ENCODE assay signal across 30 cellular contexts in genomic region chr15:73291441-73291840, GRCh38.
"Had no signal": no experiment of that assay in that cellular context is flagged by ENCODE, and none has a peak within 500 bp of the region (broad histone marks: within the 10 kb centered on the region; RNA-seq: fewer than 3 reads in every experiment).

No MANE protein-coding gene starts in this region.

- H3K4me1 ChIP-seq: adrenal gland, ascending aorta, body of pancreas, breast epithelium had no signal

- H3K36me3 ChIP-seq: brain microvascular endothelial cell, breast epithelium had no signal

- DNase-seq: activated effector memory CD4-positive, alpha-beta T cell treated with anti-CD3 and anti-CD28 coated beads, Interleukin-2, amount 50 U/mL, for 16 hours; activated effector memory CD4-positive, alpha-beta T cell treated with Interleukin-2 at 50 U/mL for 16 hours; activated gamma-delta T cell; activated gamma-delta T cell treated with Interleukin-2 at 50 U/mL for 16 hours; activated naive CD4-positive, alpha-beta T cell; activated naive CD4-positive, alpha-beta T cell treated with anti-CD3 and anti-CD28 coated beads for 36 hours; activated naive CD4-positive, alpha-beta T cell treated with anti-CD3 and anti-CD28 coated beads, Interleukin-2, amount 10 ng/mL, durations not matched to agents 7 days and 5 days; activated naive CD4-positive, alpha-beta T cell treated with anti-CD3 and anti-CD28 coated beads, Interleukin-2, amount 50 U/mL, for 16 hours; activated naive CD4-positive, alpha-beta T cell treated with Interleukin-2 at 50 U/mL for 16 hours; activated naive CD8-positive, alpha-beta T cell treated with anti-CD3 and anti-CD28 coated beads for 36 hours; activated naive CD8-positive, alpha-beta T cell treated with anti-CD3 and anti-CD28 coated beads, Interleukin-2, amount 10 ng/mL, durations not matched to agents 7 days and 5 days; activated naive CD8-positive, alpha-beta T cell treated with anti-CD3 and anti-CD28 coated beads, Interleukin-2, amount 50 U/mL, for 24 hours; activated T-cell treated with anti-CD3 and anti-CD28 coated beads, Interleukin-2, amount 50 U/mL, for 1 hour; activated T-cell treated with anti-CD3 and anti-CD28 coated beads, Interleukin-2, amount 50 U/mL, for 24 hours; activated T-cell treated with anti-CD3 and anti-CD28 coated beads, Interleukin-2, amount 50 U/mL, for 4 hours; activated T-cell treated with anti-CD3 and anti-CD28 coated beads, Interleukin-2, amount 50 U/mL, for 48 hours; activated T-cell treated with anti-CD3 and anti-CD28 coated beads, Interleukin-2, amount 50 U/mL, for 72 hours; adrenal gland; amniotic stem cell; amygdala; anterior cingulate cortex; aorta; body of pancreas; brain microvascular endothelial cell; caudate nucleus; central memory CD4-positive, alpha-beta T cell; cerebellar nuclear complex had no signal

- H3K27ac ChIP-seq: adrenal gland, ascending aorta, body of pancreas, brain microvascular endothelial cell, breast epithelium, cardiac muscle cell had no signal

- H3K9me3 ChIP-seq: adrenal gland, ascending aorta, body of pancreas, breast epithelium had no signal

- H3K4me3 ChIP-seq: adrenal gland, ascending aorta, body of pancreas, breast epithelium, cardiac muscle cell had no signal

- H3K27me3 ChIP-seq: adrenal gland, ascending aorta, body of pancreas, brain microvascular endothelial cell, breast epithelium, cardiac muscle cell had no signal
